ENCODE assay signal across 1 cellular context in the genomic region with DNA sequence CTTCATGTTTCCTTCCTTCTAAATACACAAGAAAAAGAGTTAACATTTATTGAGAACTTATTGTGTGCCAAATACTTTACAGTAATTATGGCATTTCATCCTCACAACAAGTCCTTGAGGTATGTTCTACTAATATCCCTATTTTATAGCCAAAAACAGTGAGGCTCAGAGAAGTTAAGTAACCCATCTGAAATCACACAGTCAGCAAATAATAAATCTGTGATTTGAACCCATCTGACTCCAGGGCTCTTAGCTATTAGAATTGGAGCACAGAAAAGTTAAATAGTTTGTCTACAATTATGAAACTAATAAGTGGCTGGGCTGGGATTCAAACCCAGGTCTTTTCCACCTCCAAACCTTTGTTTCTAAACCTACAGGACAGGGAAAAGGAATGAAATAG.
A peak's percentile ranks its signal among the peaks of the same experiment; 100 is the strongest.
TF ChIP-seq lines count a peak whose summit lies in the region.

No MANE protein-coding gene starts in this region.

TF ChIP-seq in HepG2, 621 proteins besides CTCF, POLR2A, EP300 and RAD21:
- TF ChIP-seq MAFF (IDR thresholded peaks at IDR 0.05; ENCODE audit: low read depth, low read length) (peak; percentile 91), CCAR2 (optimal IDR thresholded peaks at IDR 0.05; ENCODE audit: low read depth, low read length) (no peak), MAFK (conservative IDR thresholded peaks at IDR 0.05 in 1 of 2, IDR thresholded peaks at IDR 0.05 in 1 of 2; ENCODE audit: low read length in 2 of 2) (peak; percentile 91 to 94)
